ENCODE assay signal across 15 cellular contexts in the genomic region with DNA sequence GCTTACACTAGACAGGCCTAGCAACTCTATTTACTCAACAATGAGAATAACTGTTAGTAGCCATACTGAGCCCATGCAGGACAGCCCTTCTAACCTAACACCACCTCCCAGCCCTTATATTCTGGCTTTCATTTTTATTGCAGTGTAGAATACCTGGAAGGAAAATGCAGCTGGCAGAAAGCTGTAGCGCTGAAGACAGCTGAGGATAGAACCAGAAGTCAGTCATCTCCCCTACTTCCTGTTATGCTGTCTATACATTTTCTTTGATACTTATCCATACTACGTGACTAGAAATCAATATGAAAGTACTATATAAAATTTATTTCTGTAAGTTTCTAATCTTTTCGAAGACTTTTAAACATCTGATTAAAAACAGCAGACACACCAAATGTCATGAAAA. TPM values are rescaled to one million over a fixed set of nuclear protein-coding genes. Genes with fewer than 3 reads are reported as not detected.
DNase-seq lines count a peak whose midpoint lies in the region; ATAC-seq, FAIRE-seq and TF ChIP-seq lines count a peak whose summit lies in the region.
"Had no signal": no experiment of that assay in that cellular context is flagged by ENCODE, and none has a peak within 500 bp of the region (broad histone marks: within the 10 kb centered on the region; RNA-seq: fewer than 3 reads in every experiment).

No MANE protein-coding gene starts in this region.

- H3K27me3 ChIP-seq in transverse colon, result no peaks in the 10 kb centered on the region
- H3K27me3 ChIP-seq: BLaER1 treated with 17β-estradiol and CSF1 and Interleukin-3, amounts not matched to agents 10 nM and 100 nM had no signal

- 84 to 100% methylated on average over 3 of the region's 3 CpGs for WGBS in transverse colon (ENCODE audit: low coverage in 1 of 2), 2 donors

- peaks cover 41% of the 10 kb centered on the region for H3K4me1 Mint-ChIP-seq in activated naive CD4-positive, alpha-beta T cell treated with anti-CD3 and anti-CD28 coated beads, Interleukin-2, amount 10 ng/mL, durations not matched to agents 7 days and 5 days
- H3K4me1 Mint-ChIP-seq in activated naive CD4-positive, alpha-beta T cell treated with anti-CD3 and anti-CD28 coated beads for 36 hours (ENCODE audit: low read depth), result peaks cover 30% of the 10 kb centered on the region

- no peak for TF ChIP-seq POLR2A in transverse colon (IDR thresholded peaks at IDR 0.05)

- FAIRE-seq in islet of Langerhans (lab: Jason Lieb, UNC), result peak; percentile 27
- FAIRE-seq: HepG2, HTR-8/SVneo had no signal

- peaks cover 0 to 43% (median 12%) of the 10 kb centered on the region in 4 donors for H3K36me3 ChIP-seq in transverse colon

- no peaks in the 10 kb centered on the region for H3K27me3 Mint-ChIP-seq in activated naive CD4-positive, alpha-beta T cell treated with anti-CD3 and anti-CD28 coated beads, Interleukin-2, amount 10 ng/mL, durations not matched to agents 7 days and 5 days
- no peaks in the 10 kb centered on the region for H3K27me3 Mint-ChIP-seq in activated naive CD4-positive, alpha-beta T cell treated with anti-CD3 and anti-CD28 coated beads for 36 hours (ENCODE audit: low read depth)

- H3K4me1 ChIP-seq in transverse colon, result peaks cover 0 to 29% (median 0%) of the 10 kb centered on the region in 4 donors
- H3K4me1 ChIP-seq: Caco-2 had no signal

- H3K4me3 Mint-ChIP-seq in activated naive CD4-positive, alpha-beta T cell treated with anti-CD3 and anti-CD28 coated beads, Interleukin-2, amount 10 ng/mL, durations not matched to agents 7 days and 5 days, result no peak overlapping the region
- no peak overlapping the region for H3K4me3 Mint-ChIP-seq in activated naive CD4-positive, alpha-beta T cell treated with anti-CD3 and anti-CD28 coated beads for 36 hours
- H3K4me3 Mint-ChIP-seq: CD8-positive, alpha-beta T cell; HFFc6 had no signal

- no peaks in the 10 kb centered on the region for H3K9me3 Mint-ChIP-seq in activated naive CD4-positive, alpha-beta T cell treated with anti-CD3 and anti-CD28 coated beads, Interleukin-2, amount 10 ng/mL, durations not matched to agents 7 days and 5 days
- H3K9me3 Mint-ChIP-seq in activated naive CD4-positive, alpha-beta T cell treated with anti-CD3 and anti-CD28 coated beads for 36 hours, result no peaks in the 10 kb centered on the region
- H3K9me3 Mint-ChIP-seq: CD8-positive, alpha-beta T cell; HFFc6 had no signal

- H3K4me3 ChIP-seq in transverse colon, result no peak overlapping the region
- H3K4me3 ChIP-seq: BLaER1 treated with 17β-estradiol and CSF1 and Interleukin-3, amounts not matched to agents 10 nM and 100 nM had no signal

- ATAC-seq in activated CD4-positive, CD25-positive, alpha-beta regulatory T cell treated with anti-CD3 and anti-CD28 coated beads, Interleukin-2, amount 50 U/mL, for 24 hours, result peak; percentile 13 to 38
- ATAC-seq: CD8-positive, alpha-beta T cell; HepG2 had no signal

- CTCF ChIA-PET in activated naive CD4-positive, alpha-beta T cell treated with anti-CD3 and anti-CD28 coated beads, Interleukin-2, amount 10 ng/mL, durations not matched to agents 7 days and 5 days (lab: Charles Lee), result interaction anchor here (0.7 to 8.6 kb wide), 15 partner anchors 8 to 232 kb away, joined by 3 to 95 read pairs (median 4); no protein-coding TSS in a partner anchor
- CTCF ChIA-PET in activated naive CD4-positive, alpha-beta T cell treated with anti-CD3 and anti-CD28 coated beads for 36 hours (lab: Charles Lee), result interaction anchor here (1.3 to 7.7 kb wide), 12 partner anchors 9 to 220 kb away, joined by 3 to 122 read pairs (median 4); no protein-coding TSS in a partner anchor

- intact Hi-C loops in activated naive CD4-positive, alpha-beta T cell treated with anti-CD3 and anti-CD28 coated beads for 36 hours (cut with micrococcal nuclease), result no loop called here
- intact Hi-C loops in transverse colon (cut with DNase I; ENCODE audit: low total_unique reads), result loop anchor here (5.0 kb wide), 1 partner anchor 220 kb away; no protein-coding TSS in a partner anchor

- H3K36me3 Mint-ChIP-seq in activated naive CD4-positive, alpha-beta T cell treated with anti-CD3 and anti-CD28 coated beads, Interleukin-2, amount 10 ng/mL, durations not matched to agents 7 days and 5 days, result peaks cover 42% of the 10 kb centered on the region
- H3K36me3 Mint-ChIP-seq in activated naive CD4-positive, alpha-beta T cell treated with anti-CD3 and anti-CD28 coated beads for 36 hours (ENCODE audit: low read depth), result peaks cover 32% of the 10 kb centered on the region

- no peak for TF ChIP-seq CTCF in transverse colon (IDR thresholded peaks at IDR 0.05)

- no peak overlapping the region for H3K27ac ChIP-seq in transverse colon
- H3K27ac ChIP-seq: 22Rv1; BLaER1 treated with 17β-estradiol and CSF1 and Interleukin-3, amounts not matched to agents 10 nM and 100 nM had no signal

- H3K9me3 ChIP-seq in transverse colon, result no peaks in the 10 kb centered on the region
- H3K9me3 ChIP-seq: BLaER1 treated with 17β-estradiol and CSF1 and Interleukin-3, amounts not matched to agents 10 nM and 100 nM; Caco-2 had no signal

- in situ Hi-C loops in transverse colon (cut with MboI; ENCODE audit: low pct_ligation_motif_present in 1 of 4, low pct_unique_long_range_greater_than_20kb in 1 of 4, low sequenced_read_pairs in 3 of 4), result loop anchor here in 3 of 4 donors (25.0 kb wide), 2 partner anchors 220 to 370 kb away; no protein-coding TSS in a partner anchor

- DNase-seq in activated CD4-positive, CD25-positive, alpha-beta regulatory T cell (lab: John Stamatoyannopoulos, UW), result no peak
- DNase-seq in activated naive CD4-positive, alpha-beta T cell treated with anti-CD3 and anti-CD28 coated beads, Interleukin-2, amount 10 ng/mL, durations not matched to agents 7 days and 5 days, result peak; percentile 22
- no peak for DNase-seq in activated naive CD4-positive, alpha-beta T cell treated with anti-CD3 and anti-CD28 coated beads for 36 hours
- DNase-seq in AG08396 (ENCODE audit: low spot score) (no peak), transverse colon (no peak)
- DNase-seq: Caco-2; CD8-positive, alpha-beta T cell; HCEC 1CT; HFFc6 had no signal

- H3K27ac Mint-ChIP-seq in activated naive CD4-positive, alpha-beta T cell treated with anti-CD3 and anti-CD28 coated beads, Interleukin-2, amount 10 ng/mL, durations not matched to agents 7 days and 5 days, result peak overlapping the region; percentile 76
- H3K27ac Mint-ChIP-seq in activated naive CD4-positive, alpha-beta T cell treated with anti-CD3 and anti-CD28 coated beads for 36 hours, result no peak overlapping the region
- H3K27ac Mint-ChIP-seq: CD8-positive, alpha-beta T cell; HFFc6 had no signal

- TF ChIP-seq EP300 in transverse colon (IDR thresholded peaks at IDR 0.05; ENCODE audit: low read depth), result no peak

RNA-seq across cellular contexts. Expression of gene GPCPD1, which starts 43.2 kb away (rescaled TPM):
- 10 to 100 TPM; 25.7 to 32.3 TPM for total RNA-seq in activated naive CD4-positive, alpha-beta T cell treated with anti-CD3 and anti-CD28 coated beads for 36 hours
- 10 to 100 TPM; 15.2 to 26.9 (median 20.9) TPM for total RNA-seq in transverse colon
